In genomic region chrX:149727308-149727707, GRCh38 we compare ENCODE assay signal across 13 cellular contexts. TPM values are rescaled to one million over a fixed set of nuclear protein-coding genes. Genes with fewer than 3 reads are reported as not detected.
"Had no signal": no experiment of that assay in that cellular context is flagged by ENCODE, and none has a peak within 500 bp of the region (broad histone marks: within the 10 kb centered on the region; RNA-seq: fewer than 3 reads in every experiment).

No MANE protein-coding gene starts in this region.

RNA-seq across cellular contexts. Expression of gene MAGEA11, which starts 15.4 kb away (rescaled TPM):
- total RNA-seq: activated B cell treated with CpG ODN at 0.5 μM for 24 hours; activated CD4-positive, alpha-beta memory T cell treated with anti-CD3 and anti-CD28 coated beads for 36 hours; activated CD4-positive, alpha-beta memory T cell treated with anti-CD3 and anti-CD28 coated beads, Interleukin-2, amount 10 ng/mL, durations not matched to agents 7 days and 5 days; activated CD4-positive, alpha-beta T cell treated with anti-CD3 and anti-CD28 coated beads for 36 hours; activated CD4-positive, alpha-beta T cell treated with anti-CD3 and anti-CD28 coated beads, Interleukin-2, amount 10 ng/mL, durations not matched to agents 24 days and 14 days; activated CD4-positive, alpha-beta T cell treated with anti-CD3 and anti-CD28 coated beads, Interleukin-2, amount 10 ng/mL, durations not matched to agents 7 days and 5 days; activated CD8-positive, alpha-beta memory T cell treated with anti-CD3 and anti-CD28 coated beads for 36 hours; activated CD8-positive, alpha-beta memory T cell treated with anti-CD3 and anti-CD28 coated beads, Interleukin-2, amount 10 ng/mL, durations not matched to agents 7 days and 5 days; activated CD8-positive, alpha-beta T cell treated with anti-CD3 and anti-CD28 coated beads for 36 hours; activated CD8-positive, alpha-beta T cell treated with anti-CD3 and anti-CD28 coated beads, Interleukin-2, amount 10 ng/mL, durations not matched to agents 7 days and 5 days; T-helper 1 cell treated with Interleukin-12 subunit alpha and Interleukin-12 subunit beta and Interleukin-4 antibody, amounts not matched to agents 30 ng/mL and 1 ng/mL, for 36 hours; T-helper 17 cell; T-helper 2 cell treated with Interferon-gamma antibody and Interleukin-4, amounts not matched to agents 100 ng/mL and 5 ng/mL, for 36 hours had no signal

RNA-seq across cellular contexts. Expression of gene MAGEA9, which starts 54.4 kb away (rescaled TPM):
- total RNA-seq: activated B cell treated with CpG ODN at 0.5 μM for 24 hours; activated CD4-positive, alpha-beta memory T cell treated with anti-CD3 and anti-CD28 coated beads for 36 hours; activated CD4-positive, alpha-beta memory T cell treated with anti-CD3 and anti-CD28 coated beads, Interleukin-2, amount 10 ng/mL, durations not matched to agents 7 days and 5 days; activated CD4-positive, alpha-beta T cell treated with anti-CD3 and anti-CD28 coated beads for 36 hours; activated CD4-positive, alpha-beta T cell treated with anti-CD3 and anti-CD28 coated beads, Interleukin-2, amount 10 ng/mL, durations not matched to agents 24 days and 14 days; activated CD4-positive, alpha-beta T cell treated with anti-CD3 and anti-CD28 coated beads, Interleukin-2, amount 10 ng/mL, durations not matched to agents 7 days and 5 days; activated CD8-positive, alpha-beta memory T cell treated with anti-CD3 and anti-CD28 coated beads for 36 hours; activated CD8-positive, alpha-beta memory T cell treated with anti-CD3 and anti-CD28 coated beads, Interleukin-2, amount 10 ng/mL, durations not matched to agents 7 days and 5 days; activated CD8-positive, alpha-beta T cell treated with anti-CD3 and anti-CD28 coated beads for 36 hours; activated CD8-positive, alpha-beta T cell treated with anti-CD3 and anti-CD28 coated beads, Interleukin-2, amount 10 ng/mL, durations not matched to agents 7 days and 5 days; T-helper 1 cell treated with Interleukin-12 subunit alpha and Interleukin-12 subunit beta and Interleukin-4 antibody, amounts not matched to agents 30 ng/mL and 1 ng/mL, for 36 hours; T-helper 17 cell; T-helper 2 cell treated with Interferon-gamma antibody and Interleukin-4, amounts not matched to agents 100 ng/mL and 5 ng/mL, for 36 hours had no signal
